Comparison of ENCODE assay signal across 8 cellular contexts in the genomic region with DNA sequence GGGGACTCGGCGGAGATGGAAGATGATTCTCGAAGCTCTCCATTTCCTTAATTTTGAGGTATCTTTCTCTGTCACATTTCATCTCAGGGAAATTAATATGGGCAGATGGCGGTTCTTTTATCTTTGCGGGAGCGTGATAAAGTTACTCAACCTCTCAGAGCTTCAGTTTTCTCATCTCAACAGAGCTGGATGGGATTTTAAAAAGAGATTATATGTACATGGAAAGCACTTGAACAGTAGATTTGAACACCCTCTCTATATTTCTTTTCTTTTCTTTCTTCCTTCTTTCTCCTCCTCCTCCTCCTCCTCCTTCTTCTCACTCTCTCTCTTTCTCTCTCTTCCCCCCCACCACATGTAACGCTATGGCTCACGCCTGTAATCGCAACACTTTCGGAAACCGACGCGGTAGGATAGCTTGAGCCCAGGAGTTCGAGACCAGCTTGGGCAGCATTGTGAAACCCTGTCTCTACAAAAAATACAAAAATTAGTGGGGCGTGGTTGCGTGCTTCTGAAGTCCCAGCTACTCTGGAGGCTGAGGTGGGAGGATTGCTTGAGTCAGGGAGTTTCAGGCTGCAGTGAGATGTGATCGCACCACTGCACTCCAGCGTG. TPM values are rescaled to one million over a fixed set of nuclear protein-coding genes. Genes with fewer than 3 reads are reported as not detected.
DNase-seq lines count a peak whose midpoint lies in the region; ATAC-seq, FAIRE-seq and TF ChIP-seq lines count a peak whose summit lies in the region.

No MANE protein-coding gene starts in this region.

- no peak for ATAC-seq in upper lobe of right lung
- ATAC-seq in HG02588 (IDR thresholded peaks at IDR 0.05; ENCODE audit: unreplicated experiment): no peak

- peak overlapping the region; percentile 85 to 95 (median 89) for H3K4me3 Mint-ChIP-seq in IgD-negative memory B cell
- H3K4me3 Mint-ChIP-seq in astrocyte (ENCODE audit: unreplicated experiment): peak overlapping the region; percentile 85

- no peaks in the 10 kb centered on the region for H4K20me1 ChIP-seq in astrocyte (ENCODE audit: insufficient read depth, low read length)

- intact Hi-C loops in upper lobe of right lung (cut with DNase I): no loop called here

- TF ChIP-seq CTCF in GM06990 (IDR thresholded peaks at IDR 0.05; ENCODE audit: insufficient read depth, low read length, poor library complexity, severe bottlenecking) (no peak), astrocyte (IDR thresholded peaks at IDR 0.05; ENCODE audit: insufficient read depth, low read depth, low read length) (no peak), upper lobe of right lung (IDR thresholded peaks at IDR 0.05) (no peak)

- H3K9ac ChIP-seq in astrocyte (ENCODE audit: low read length) (peak overlapping the region; percentile 3), mucosa of rectum (ENCODE audit: low read depth in 1 of 2, low read length in 2 of 2) (no peak overlapping the region)

- no peaks in the 10 kb centered on the region for H3K79me2 ChIP-seq in astrocyte (ENCODE audit: insufficient read depth, low read length)

- H3K4me1 Mint-ChIP-seq in IgD-negative memory B cell: peaks cover 11 to 18% (median 17%) of the 10 kb centered on the region in 3 donors
- H3K4me1 Mint-ChIP-seq in astrocyte (ENCODE audit: low read depth, unreplicated experiment): peaks cover 10% of the 10 kb centered on the region

- H3K36me3 ChIP-seq in GM06990 (ENCODE audit: control insufficient read depth, insufficient read depth, low read length): no peaks in the 10 kb centered on the region; the same call in 1 of the 2 replicates
- H3K36me3 ChIP-seq in astrocyte (ENCODE audit: insufficient read depth, low read length): no peaks in the 10 kb centered on the region
- no peaks in the 10 kb centered on the region for H3K36me3 ChIP-seq in mucosa of rectum (ENCODE audit: control insufficient read depth in 2 of 2, insufficient read depth in 2 of 2, low read length in 2 of 2)
- H3K36me3 ChIP-seq in upper lobe of right lung: no peaks in the 10 kb centered on the region

- H3K27ac Mint-ChIP-seq in IgD-negative memory B cell (peak overlapping the region in 1 of 3 donors; percentile 46), astrocyte (ENCODE audit: unreplicated experiment) (no peak overlapping the region)

- H3K4me3 ChIP-seq in GM06990 (replicated peaks; ENCODE audit: low read depth, low read length) (peak overlapping the region; percentile 69), astrocyte (ENCODE audit: insufficient read depth, low read depth, low read length) (peak overlapping the region; percentile 51), mucosa of rectum (ENCODE audit: low read length in 2 of 2) (peak overlapping the region; percentile 54 to 57), upper lobe of right lung (peak overlapping the region; percentile 54)

- FAIRE-seq in astrocyte (lab: Jason Lieb, UNC): no peak

- peak overlapping the region; percentile 89 for H3K4me2 ChIP-seq in astrocyte (ENCODE audit: low read length)

- no peaks in the 10 kb centered on the region for H3K27me3 ChIP-seq in GM06990 (replicated peaks; ENCODE audit: control insufficient read depth, insufficient read depth, low read length)
- H3K27me3 ChIP-seq in astrocyte (ENCODE audit: insufficient read depth, low read length): peaks cover 36% of the 10 kb centered on the region
- H3K27me3 ChIP-seq in mucosa of rectum (ENCODE audit: control insufficient read depth in 2 of 2, insufficient read depth in 2 of 2, low read length in 2 of 2): peaks cover 25 to 37% of the 10 kb centered on the region in 2 donors
- H3K27me3 ChIP-seq in upper lobe of right lung: peaks cover 25% of the 10 kb centered on the region

- DNase-seq in GM06990 (ENCODE audit: extremely low read depth, insufficient read length): peak; percentile 44
- no peak for DNase-seq in astrocyte (ENCODE audit: low read depth)
- DNase-seq in upper lobe of right lung: no peak
- no peak for DNase-seq in LoVo (ENCODE audit: low spot score)
- DNase-seq in NCI-H2029 treated with DMSO at 0.1 percent for 48 hours (lab: John Stamatoyannopoulos, UW): no peak

- H2AFZ ChIP-seq in astrocyte (ENCODE audit: low read depth, low read length): peak overlapping the region; percentile 70

- H3K27me3 Mint-ChIP-seq in IgD-negative memory B cell (peaks cover 37% of the 10 kb centered on the region), astrocyte (ENCODE audit: low read depth, unreplicated experiment) (peaks cover 18% of the 10 kb centered on the region)

- H3K27ac ChIP-seq in astrocyte (ENCODE audit: low read depth, low read length): no peak overlapping the region
- no peak overlapping the region for H3K27ac ChIP-seq in mucosa of rectum (ENCODE audit: low read depth in 2 of 2, low read length in 2 of 2)
- H3K27ac ChIP-seq in upper lobe of right lung: no peak overlapping the region

- peaks cover 2% of the 10 kb centered on the region for H3K4me1 ChIP-seq in astrocyte (ENCODE audit: insufficient read depth, low read length)
- no peaks in the 10 kb centered on the region for H3K4me1 ChIP-seq in mucosa of rectum (ENCODE audit: control insufficient read depth in 2 of 2, insufficient read depth in 2 of 2, low read length in 2 of 2)
- peaks cover 10% of the 10 kb centered on the region for H3K4me1 ChIP-seq in upper lobe of right lung

- H3K9me3 ChIP-seq in astrocyte (ENCODE audit: insufficient read depth, low read depth, low read length) (no peaks in the 10 kb centered on the region), mucosa of rectum (ENCODE audit: control insufficient read depth in 2 of 2, low read length in 2 of 2) (no peaks in the 10 kb centered on the region), upper lobe of right lung (no peaks in the 10 kb centered on the region)

- H3K9me3 Mint-ChIP-seq in IgD-negative memory B cell: no peaks in the 10 kb centered on the region
- H3K9me3 Mint-ChIP-seq in astrocyte (ENCODE audit: unreplicated experiment): no peaks in the 10 kb centered on the region

- H3K36me3 Mint-ChIP-seq in IgD-negative memory B cell (peaks cover 3% of the 10 kb centered on the region), astrocyte (ENCODE audit: low read depth, unreplicated experiment) (no peaks in the 10 kb centered on the region)

RNA-seq across cellular contexts. Expression of gene GLDC, which starts 0.6 kb away (rescaled TPM):
- 1.0 TPM for polyA plus RNA-seq in IgD-negative memory B cell
- total RNA-seq in astrocyte (2.4 and 8.9 TPM in 2 replicates), upper lobe of right lung (1.7 TPM)
